ENCODE assay signal across 1 cellular context in the genomic region with DNA sequence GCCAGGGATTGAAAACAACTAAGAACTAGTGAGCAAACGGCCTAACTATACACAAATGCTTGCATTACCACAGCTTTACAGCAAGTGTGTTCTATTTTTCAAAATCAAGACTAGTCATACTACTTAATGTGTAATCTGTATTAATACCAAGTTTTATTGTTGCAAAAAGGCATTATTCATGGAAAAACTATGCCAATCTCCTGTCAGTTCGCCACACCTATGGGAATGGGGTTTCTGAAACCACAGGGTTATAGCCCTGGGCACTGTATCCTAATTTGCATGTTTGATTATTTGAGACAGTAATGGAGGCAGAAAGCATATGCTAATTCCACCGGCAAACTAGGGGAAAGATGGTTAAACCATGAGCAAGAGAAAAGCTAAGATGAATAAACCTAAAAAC.
TF ChIP-seq lines count a peak whose summit lies in the region.

No MANE protein-coding gene starts in this region.

TF ChIP-seq in IMR-90, 13 proteins besides CTCF, POLR2A, EP300 and RAD21:
- TF ChIP-seq RCOR1 (IDR thresholded peaks at IDR 0.05; ENCODE audit: insufficient replicate concordance, low read length) (no peak), FOS (IDR thresholded peaks at IDR 0.05; ENCODE audit: low read depth, low read length) (no peak), RFX5 (IDR thresholded peaks at IDR 0.05; ENCODE audit: low read depth, low read length) (no peak), NFE2L2 (IDR thresholded peaks at IDR 0.05; ENCODE audit: low read depth, low read length) (no peak), MAZ (IDR thresholded peaks at IDR 0.05; ENCODE audit: borderline replicate concordance, low read depth, low read length) (no peak)
- TF ChIP-seq, protein P1, sequence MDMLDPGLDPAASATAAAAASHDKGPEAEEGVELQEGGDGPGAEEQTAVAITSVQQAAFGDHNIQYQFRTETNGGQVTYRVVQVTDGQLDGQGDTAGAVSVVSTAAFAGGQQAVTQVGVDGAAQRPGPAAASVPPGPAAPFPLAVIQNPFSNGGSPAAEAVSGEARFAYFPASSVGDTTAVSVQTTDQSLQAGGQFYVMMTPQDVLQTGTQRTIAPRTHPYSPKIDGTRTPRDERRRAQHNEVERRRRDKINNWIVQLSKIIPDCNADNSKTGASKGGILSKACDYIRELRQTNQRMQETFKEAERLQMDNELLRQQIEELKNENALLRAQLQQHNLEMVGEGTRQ (IDR thresholded peaks at IDR 0.05; ENCODE audit: low read depth, low read length): no peak
TF ChIP-seq in IMR-90: peak in this region for 0.
